ENCODE assay signal across 23 cellular contexts in the genomic region with DNA sequence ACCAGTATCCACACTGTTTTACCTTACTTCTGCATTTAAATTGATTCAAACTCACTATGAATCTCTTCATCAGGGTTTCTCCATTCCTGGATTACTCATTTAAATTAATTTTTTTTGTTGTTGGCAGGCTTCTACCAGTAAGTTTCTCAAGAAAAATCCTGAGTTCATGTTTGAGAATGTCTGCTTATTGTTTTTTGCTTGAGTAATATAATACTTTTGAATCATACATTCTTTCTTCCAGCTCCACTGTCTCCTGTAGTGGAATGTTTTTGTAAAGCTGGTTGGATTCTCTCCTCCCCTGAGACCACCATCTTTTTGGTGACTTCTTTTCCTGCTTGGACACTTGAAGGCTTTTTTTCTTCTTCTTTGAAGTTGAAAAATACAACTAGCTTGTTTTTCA.
"Had no signal": no experiment of that assay in that cellular context is flagged by ENCODE, and none has a peak within 500 bp of the region (broad histone marks: within the 10 kb centered on the region; RNA-seq: fewer than 3 reads in every experiment).

No MANE protein-coding gene starts in this region.

- ATAC-seq: activated CD4-positive, CD25-positive, alpha-beta regulatory T cell treated with anti-CD3 and anti-CD28 coated beads, Interleukin-2, amount 50 U/mL, for 24 hours; body of pancreas; left cardiac atrium; lower lobe of right lung; right cardiac atrium; stimulated activated naive CD8-positive, alpha-beta T cell treated with anti-CD3 and anti-CD28 coated beads, Interleukin-15, Interleukin-2, amounts not matched to agents 100 U/mL and 50 U/mL, for 24 hours had no signal

- DNase-seq: activated CD4-positive, alpha-beta T cell treated with anti-CD3 and anti-CD28 coated beads, Interleukin-2, amount 50 U/mL, for 1 hour; activated CD8-positive, alpha-beta memory T cell treated with anti-CD3 and anti-CD28 coated beads for 24 hours; activated naive CD4-positive, alpha-beta T cell treated with Interleukin-2 at 50 U/mL for 16 hours; body of pancreas; cerebellar nuclear complex; dorsolateral prefrontal cortex; endodermal cell; erythroblast; head of caudate nucleus; immature natural killer cell; left cardiac atrium; lower lobe of right lung; right cardiac atrium; small intestine; stimulated activated CD4-positive, alpha-beta T cell treated with anti-CD3 and anti-CD28 coated beads, Interleukin-4, amount 100 ng/mL, for 24 hours; stimulated activated naive CD8-positive, alpha-beta T cell treated with anti-CD3 and anti-CD28 coated beads, Interleukin-15, Interleukin-2, amounts not matched to agents 100 U/mL and 50 U/mL, for 24 hours; T-helper 1 cell; T1000; transverse colon had no signal

- H3K4me1 Mint-ChIP-seq: endodermal cell had no signal

- H3K27ac Mint-ChIP-seq: endodermal cell, immature natural killer cell, mesothelial cell of epicardium had no signal

- H3K4me3 Mint-ChIP-seq: endodermal cell, immature natural killer cell, mesothelial cell of epicardium had no signal

- H3K4me3 ChIP-seq: body of pancreas, dorsolateral prefrontal cortex, lower lobe of right lung, prostate gland, SK-N-MC, transverse colon had no signal

- H3K36me3 Mint-ChIP-seq: immature natural killer cell, mesothelial cell of epicardium had no signal
